ENCODE assay signal across 9 cellular contexts in genomic region chr1:26021647-26022403, GRCh38. TPM values are rescaled to one million over a fixed set of nuclear protein-coding genes. Genes with fewer than 3 reads are reported as not detected.
DNase-seq lines count a peak whose midpoint lies in the region; TF ChIP-seq lines count a peak whose summit lies in the region.
"Had no signal": no experiment of that assay in that cellular context is flagged by ENCODE, and none has a peak within 500 bp of the region (broad histone marks: within the 10 kb centered on the region; RNA-seq: fewer than 3 reads in every experiment).

Gene EXTL1, plus strand, starts transcription at chr1:26021775. Its CDS starts 872 bp downstream, at chr1:26022647.

- H3K9me3 ChIP-seq in HUES6 (ENCODE audit: control insufficient read depth, insufficient read depth, low read depth, low read length) (no peaks in the 10 kb centered on the region), iPS-18a (ENCODE audit: control insufficient read depth, low read depth, low read length) (no peaks in the 10 kb centered on the region), smooth muscle cell (replicated peaks; ENCODE audit: low read depth) (no peaks in the 10 kb centered on the region)
- H3K9me3 ChIP-seq: prostate gland had no signal

- WGBS in smooth muscle cell (ENCODE audit: low lambda C conversion rate): 37% methylated on average over 15 of the region's 15 CpGs

- H3K4me3 ChIP-seq in HUES6 (ENCODE audit: low read depth, low read length): peak within 1 kb of the TSS; percentile 62
- H3K4me3 ChIP-seq in astrocyte of the cerebellum (ENCODE audit: low read depth, low read length): peak within 1 kb of the TSS; percentile 39
- peak within 1 kb of the TSS; percentile 46 for H3K4me3 ChIP-seq in iPS-18a (ENCODE audit: low read length)
- peak within 1 kb of the TSS; percentile 40 for H3K4me3 ChIP-seq in smooth muscle cell
- H3K4me3 ChIP-seq: prostate gland had no signal

- TF ChIP-seq CTCF in astrocyte of the cerebellum (IDR thresholded peaks at IDR 0.05; ENCODE audit: low read depth, low read length, missing control alignments) (no peak), smooth muscle cell (IDR thresholded peaks at IDR 0.05; ENCODE audit: borderline replicate concordance, insufficient read depth, poor library complexity, severe bottlenecking) (no peak)

- H3K4me2 ChIP-seq in smooth muscle cell: peak within 1 kb of the TSS; percentile 86

- H3K27me3 ChIP-seq in HUES6 (ENCODE audit: control insufficient read depth, insufficient read depth, low read length): no peaks in the 10 kb centered on the region
- H3K27me3 ChIP-seq in iPS-18a (ENCODE audit: control insufficient read depth, insufficient read depth, low read length): no peaks in the 10 kb centered on the region
- H3K27me3 ChIP-seq in smooth muscle cell (ENCODE audit: low read depth): no peaks in the 10 kb centered on the region

- peaks cover 23% of the 10 kb centered on the region for H3K4me1 ChIP-seq in HUES6 (ENCODE audit: control insufficient read depth, insufficient read depth, low read length)
- H3K4me1 ChIP-seq in iPS-18a (ENCODE audit: control insufficient read depth, low read depth, low read length): no peaks in the 10 kb centered on the region
- peaks cover 41% of the 10 kb centered on the region for H3K4me1 ChIP-seq in smooth muscle cell (ENCODE audit: low read depth)
- H3K4me1 ChIP-seq: prostate gland had no signal

- DNase-seq in astrocyte of the cerebellum (ENCODE audit: low read depth): no peak
- no peak for DNase-seq in smooth muscle cell (lab: John Stamatoyannopoulos, UW; ENCODE audit: unreplicated experiment)
- DNase-seq in foreskin melanocyte: no peak
- no peak for DNase-seq in HuH-7.5 (ENCODE audit: low spot score)
- no peak for DNase-seq in LoVo (ENCODE audit: low spot score)
- no peak for DNase-seq in GOT3 (lab: John Stamatoyannopoulos, UW)

- H3K79me2 ChIP-seq in smooth muscle cell (ENCODE audit: low read depth): peaks cover 4% of the 10 kb centered on the region

- H2AFZ ChIP-seq in smooth muscle cell (ENCODE audit: low read depth): no peak within 1 kb of the TSS

- in situ Hi-C loops in astrocyte of the cerebellum (cut with HindIII; ENCODE audit: low sequenced_read_pairs): no loop called here

- no peak within 1 kb of the TSS for H3K27ac ChIP-seq in HUES6 (ENCODE audit: low read depth, low read length)
- no peak within 1 kb of the TSS for H3K27ac ChIP-seq in iPS-18a (ENCODE audit: low read length)
- H3K27ac ChIP-seq in smooth muscle cell (ENCODE audit: low read depth): peak within 1 kb of the TSS; percentile 86
- H3K27ac ChIP-seq: prostate gland had no signal

- no peaks in the 10 kb centered on the region for H3K36me3 ChIP-seq in HUES6 (ENCODE audit: control insufficient read depth, insufficient read depth, low read length)
- no peaks in the 10 kb centered on the region for H3K36me3 ChIP-seq in iPS-18a (ENCODE audit: control insufficient read depth, low read depth, low read length)
- H3K36me3 ChIP-seq in smooth muscle cell (ENCODE audit: low read depth): no peaks in the 10 kb centered on the region
- H3K36me3 ChIP-seq: prostate gland had no signal

- no peaks in the 10 kb centered on the region for H4K20me1 ChIP-seq in smooth muscle cell (ENCODE audit: low read depth)

- peak within 1 kb of the TSS; percentile 29 for H3K9ac ChIP-seq in HUES6 (ENCODE audit: low read length)
- H3K9ac ChIP-seq in iPS-18a (ENCODE audit: low read length): no peak within 1 kb of the TSS
- H3K9ac ChIP-seq in smooth muscle cell (ENCODE audit: low read depth): peak within 1 kb of the TSS; percentile 61

- peaks cover 17% of the 10 kb centered on the region for H3F3A ChIP-seq in smooth muscle cell (ENCODE audit: low read depth)

RNA-seq across cellular contexts. Expression of gene EXTL1, which starts in this region (rescaled TPM):
- total RNA-seq in smooth muscle cell: 11.2 and 14.1 TPM in 2 replicates
- 9.2 and 25.8 TPM in 2 replicates for polyA plus RNA-seq in smooth muscle cell
